Comparison of ENCODE assay signal across 8 cellular contexts in the genomic region with DNA sequence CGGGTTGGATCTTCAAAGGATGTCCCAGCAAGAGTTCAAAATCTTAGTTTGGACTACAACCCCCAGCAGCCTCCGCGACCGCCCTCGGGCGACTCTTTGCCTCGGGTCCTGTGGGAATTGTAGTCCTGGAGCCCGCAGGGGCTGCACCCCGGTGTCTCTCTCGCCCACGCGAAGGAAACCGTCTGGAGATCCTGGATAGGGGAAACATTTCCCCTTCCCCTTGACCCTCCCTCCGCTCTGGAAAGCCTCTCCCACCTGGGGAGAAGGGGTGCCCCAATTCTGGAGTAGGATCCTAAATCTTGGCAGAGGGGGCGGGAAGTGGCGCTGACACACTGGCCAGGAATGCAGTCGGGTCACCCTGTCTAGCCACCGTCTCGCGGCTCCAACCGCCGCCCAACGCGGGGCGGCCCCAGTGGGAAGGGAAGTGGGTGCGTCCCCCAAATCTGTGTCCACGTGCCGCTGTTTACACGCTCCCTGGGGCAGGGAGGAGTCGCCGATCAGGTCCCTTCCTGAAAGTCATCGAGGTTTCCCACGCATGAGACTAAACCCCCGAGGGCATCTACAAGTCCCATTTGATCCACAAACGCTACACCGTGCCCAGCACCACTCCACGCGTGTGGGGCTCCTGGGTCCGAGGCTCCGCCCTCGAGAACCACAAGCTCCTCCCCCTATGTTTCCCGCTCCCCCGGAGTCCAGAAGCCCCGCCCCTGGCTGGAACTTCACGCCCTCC.
DNase-seq lines count a peak whose midpoint lies in the region; ATAC-seq lines count a peak whose summit lies in the region.

No MANE protein-coding gene starts in this region.

- ATAC-seq in GM19025 (IDR thresholded peaks at IDR 0.05; ENCODE audit: low read depth, unreplicated experiment), result peak; percentile 60
- peak; percentile 44 for ATAC-seq in HG03196 (IDR thresholded peaks at IDR 0.05; ENCODE audit: unreplicated experiment)

- DNase-seq in AML-193 (lab: John Stamatoyannopoulos, UW) (peak; percentile 84), NCI-H446 treated with DMSO at 0.1 percent for 48 hours (lab: John Stamatoyannopoulos, UW) (peak; percentile 81), left kidney (ENCODE audit: low read depth, low spot score) (peak; percentile 93)
- peak; percentile 80 to 86 for DNase-seq in activated CD4-positive, alpha-beta T cell treated with anti-CD3 and anti-CD28 coated beads for 4 hours
- DNase-seq in stimulated activated CD4-positive, alpha-beta T cell treated with anti-CD3 and anti-CD28 coated beads, Interleukin-1b, Interleukin-23, amount 100 ng/mL, for 48 hours, result peak; percentile 87

- peak overlapping the region; percentile 94 for H3K27ac ChIP-seq in cingulate gyrus (ENCODE audit: low read depth, low read length)

Comparison
In these comparisons a context has a peak if more than half of its experiments do, and no peak if none do; other contexts are left out.
1. Peak in every context shown above with its lines: DNase-seq, ATAC-seq and H3K27ac ChIP-seq.